ENCODE assay signal across 9 cellular contexts in genomic region chr1:87045757-87046422, GRCh38.
DNase-seq lines count a peak whose midpoint lies in the region; ATAC-seq and TF ChIP-seq lines count a peak whose summit lies in the region.
"Had no signal": no experiment of that assay in that cellular context is flagged by ENCODE, and none has a peak within 500 bp of the region (broad histone marks: within the 10 kb centered on the region; RNA-seq: fewer than 3 reads in every experiment).

No MANE protein-coding gene starts in this region.

- BruUV-seq in Caco-2 (replicated peaks; lab: Mats Ljungman, UMichigan), result no TSS peak

- H3K36me3 ChIP-seq in Caco-2 (ENCODE audit: control insufficient read depth, insufficient read depth, low read length) (no peaks in the 10 kb centered on the region), left lung (no peaks in the 10 kb centered on the region)

- H3K4me1 Mint-ChIP-seq in naive B cell, result peaks cover 25 to 42% (median 40%) of the 10 kb centered on the region in 3 donors
- no peaks in the 10 kb centered on the region for H3K4me1 Mint-ChIP-seq in Caco-2 (ENCODE audit: low read depth, unreplicated experiment)

- H3K9me3 ChIP-seq in right cardiac atrium (ENCODE audit: control insufficient read depth, low read length) (no peaks in the 10 kb centered on the region), Caco-2 (0 out of 2 replicates have a peak, but pooled peaks cover 3% of the 10 kb centered on the region), left lung (peaks cover 0 to 12% of the 10 kb centered on the region in 2 donors)

- H3K27me3 Mint-ChIP-seq in naive B cell (no peaks in the 10 kb centered on the region), Caco-2 (ENCODE audit: insufficient read depth, unreplicated experiment) (no peaks in the 10 kb centered on the region)

- H3K27me3 ChIP-seq in right cardiac atrium (ENCODE audit: control insufficient read depth, insufficient read depth) (no peaks in the 10 kb centered on the region), Caco-2 (replicated peaks; ENCODE audit: control insufficient read depth, insufficient read depth, low read length) (no peaks in the 10 kb centered on the region), left lung (no peaks in the 10 kb centered on the region)

- H3K27ac ChIP-seq in right cardiac atrium (ENCODE audit: low read length), result no peak overlapping the region
- H3K27ac ChIP-seq in left lung, result no peak overlapping the region

- H3K9me3 Mint-ChIP-seq in naive B cell (peaks cover 0 to 8% (median 0%) of the 10 kb centered on the region in 7 donors), Caco-2 (ENCODE audit: unreplicated experiment) (no peaks in the 10 kb centered on the region)

- peak overlapping the region; percentile 23 to 95 (median 88) for H3K27ac Mint-ChIP-seq in naive B cell
- no peak overlapping the region for H3K27ac Mint-ChIP-seq in Caco-2 (ENCODE audit: unreplicated experiment)

- H3K4me3 ChIP-seq in GM08714 (ENCODE audit: low read length) (peak overlapping the region; percentile 28; the same call in 1 of the 2 replicates), right cardiac atrium (ENCODE audit: low read length) (no peak overlapping the region), Caco-2 (ENCODE audit: low read depth, low read length) (no peak overlapping the region), left lung (no peak overlapping the region)

- H3K4me1 ChIP-seq in right cardiac atrium (ENCODE audit: control insufficient read depth, insufficient read depth, low read length) (no peaks in the 10 kb centered on the region), Caco-2 (no peaks in the 10 kb centered on the region; the same call in 1 of the 2 replicates), left lung (no peaks in the 10 kb centered on the region)

- WGBS in right cardiac atrium, result 69% methylated on average over 5 of the region's 5 CpGs

- DNase-seq in activated CD4-positive, alpha-beta T cell treated with anti-CD3 and anti-CD28 coated beads for 4 hours, result peak; percentile 36 to 43
- peak; percentile 16 for DNase-seq in naive B cell
- DNase-seq in right cardiac atrium, result no peak
- no peak for DNase-seq in Caco-2
- no peak for DNase-seq in retina
- DNase-seq in left lung, result no peak
- DNase-seq: Calu3 had no signal

- POLR2A ChIA-PET in Caco-2 (lab: Charles Lee), result no interaction called here

- H3K4me3 Mint-ChIP-seq in naive B cell (peak overlapping the region; percentile 15 to 75 (median 50)), Caco-2 (ENCODE audit: unreplicated experiment) (no peak overlapping the region)

- CTCF ChIA-PET in Caco-2 (lab: Charles Lee), result no interaction called here

- ATAC-seq in HG02870 (IDR thresholded peaks at IDR 0.05; ENCODE audit: unreplicated experiment), result peak; percentile 64
- ATAC-seq in naive B cell (ENCODE audit: low read depth in 2 of 2), result peak; percentile 84 to 90
- no peak for ATAC-seq in right cardiac atrium
- ATAC-seq in left lung, result no peak

- H3K36me3 Mint-ChIP-seq in naive B cell (peaks cover 0 to 9% of the 10 kb centered on the region in 2 donors), Caco-2 (ENCODE audit: insufficient read depth, unreplicated experiment) (peaks cover 10% of the 10 kb centered on the region)

- TF ChIP-seq CTCF in Caco-2 (IDR thresholded peaks at IDR 0.05; ENCODE audit: insufficient read depth in 1 of 2, low read depth in 1 of 2, low read length in 1 of 2, severe bottlenecking in 1 of 2, unreplicated experiment in 1 of 2) (no peak), left lung (IDR thresholded peaks at IDR 0.05) (no peak)

- intact Hi-C loops in right cardiac atrium (cut with DNase I) (no loop called here), Caco-2 (cut with micrococcal nuclease; ENCODE audit: unreplicated experiment) (no loop called here), left lung (cut with DNase I) (no loop called here)

Comparison
In these comparisons a context has a peak if more than half of its experiments do, and no peak if none do; other contexts are left out.
1. ATAC-seq: peak in HG02870 (single experiment) and naive B cell (2 of 2); none in right cardiac atrium (0 of 2) and left lung (single experiment).
2. DNase-seq: peak in activated CD4-positive, alpha-beta T cell treated with anti-CD3 and anti-CD28 coated beads for 4 hours (2 of 2) and naive B cell (single experiment); none in right cardiac atrium (0 of 3), Caco-2 (0 of 2), retina (single experiment) and left lung (0 of 2).